8 cellular contexts compared by ENCODE assay signal in genomic region chr1:45303582-45304310, GRCh38. TPM values are rescaled to one million over a fixed set of nuclear protein-coding genes. Genes with fewer than 3 reads are reported as not detected.
DNase-seq lines count a peak whose midpoint lies in the region; ATAC-seq, FAIRE-seq and TF ChIP-seq lines count a peak whose summit lies in the region.

No MANE protein-coding gene starts in this region.

- peak overlapping the region; percentile 90 for H3K4me3 Mint-ChIP-seq in activated naive CD8-positive, alpha-beta T cell treated with anti-CD3 and anti-CD28 coated beads, Interleukin-2, amount 10 ng/mL, durations not matched to agents 7 days and 5 days

- peak; percentile 76 for TF ChIP-seq CTCF in GM12865 (IDR thresholded peaks at IDR 0.05; ENCODE audit: insufficient read depth, low read depth, low read length, missing control alignments)
- peak; percentile 25 to 52 (median 44) for TF ChIP-seq CTCF in pancreas (IDR thresholded peaks at IDR 0.05)
- peak; percentile 49 to 62 for TF ChIP-seq CTCF in tibial artery (IDR thresholded peaks at IDR 0.05)

- H3K4me3 ChIP-seq in GM12865 (ENCODE audit: low read depth, low read length) (peak overlapping the region; percentile 80), pancreas (peak overlapping the region; percentile 45 to 72 (median 69)), tibial artery (peak overlapping the region; percentile 63 to 65)

- DNase-seq in GM12865 (ENCODE audit: low read depth) (peak; percentile 99), NCI-H1105 (lab: John Stamatoyannopoulos, UW) (peak; percentile 98), SKM-1 (lab: John Stamatoyannopoulos, UW; ENCODE audit: unreplicated experiment) (peak; percentile 97), Right ventricle myocardium superior (peak; percentile 99), pancreas (peak; percentile 97 to 99 (median 99)), tibial artery (peak; percentile 98 to 99)
- peak; percentile 96 for DNase-seq in activated naive CD8-positive, alpha-beta T cell treated with anti-CD3 and anti-CD28 coated beads, Interleukin-2, amount 10 ng/mL, durations not matched to agents 7 days and 5 days

- 0 to 1% methylated on average over 46 to 63 of the region's 63 CpGs for WGBS in pancreas, 2 donors

- intact Hi-C loops in Right ventricle myocardium superior (cut with DNase I) (no loop called here), pancreas (cut with DNase I) (loop anchor here in 2 of 3 donors (5.0 to 10.0 kb wide), 2 partner anchors 291 to 509 kb away; partner anchors contain the start of genes HECTD3 (in 1 of the 2) and UROD (in 1 of the 2)), tibial artery (cut with DNase I; ENCODE audit: low total_unique reads) (loop anchor here (10.0 kb wide), 1 partner anchor 519 kb away; the partner anchor contains the start of gene BEST4)

- no peaks in the 10 kb centered on the region for H3K36me3 Mint-ChIP-seq in activated naive CD8-positive, alpha-beta T cell treated with anti-CD3 and anti-CD28 coated beads, Interleukin-2, amount 10 ng/mL, durations not matched to agents 7 days and 5 days

- H3K27me3 Mint-ChIP-seq in activated naive CD8-positive, alpha-beta T cell treated with anti-CD3 and anti-CD28 coated beads, Interleukin-2, amount 10 ng/mL, durations not matched to agents 7 days and 5 days = no peaks in the 10 kb centered on the region

- H3K9me3 Mint-ChIP-seq in activated naive CD8-positive, alpha-beta T cell treated with anti-CD3 and anti-CD28 coated beads, Interleukin-2, amount 10 ng/mL, durations not matched to agents 7 days and 5 days = no peaks in the 10 kb centered on the region

- H3K27ac Mint-ChIP-seq in activated naive CD8-positive, alpha-beta T cell treated with anti-CD3 and anti-CD28 coated beads, Interleukin-2, amount 10 ng/mL, durations not matched to agents 7 days and 5 days = peak overlapping the region; percentile 96

- ATAC-seq in HG02623 (IDR thresholded peaks at IDR 0.05; ENCODE audit: unreplicated experiment) = peak; percentile 74
- ATAC-seq in activated naive CD8-positive, alpha-beta T cell treated with anti-CD3 and anti-CD28 coated beads, Interleukin-2, amount 10 ng/mL, durations not matched to agents 7 days and 5 days (ENCODE audit: low read depth) = peak; percentile 86
- peak; percentile 97 for ATAC-seq in Right ventricle myocardium superior (ENCODE audit: poor library complexity)
- ATAC-seq in pancreas = peak; percentile 92 to 95 (median 94)

- H3K27me3 ChIP-seq in pancreas (no peaks in the 10 kb centered on the region), tibial artery (no peaks in the 10 kb centered on the region)

- no peaks in the 10 kb centered on the region for H3K36me3 ChIP-seq in pancreas
- H3K36me3 ChIP-seq in tibial artery = no peaks in the 10 kb centered on the region

- peaks cover 4 to 5% (median 4%) of the 10 kb centered on the region in 3 donors for H3K4me1 ChIP-seq in pancreas
- H3K4me1 ChIP-seq in tibial artery = peaks cover 0 to 13% (median 8%) of the 10 kb centered on the region in 4 donors

- FAIRE-seq in pancreas (lab: Jason Lieb, UNC) = no peak

- peak overlapping the region; percentile 74 to 92 (median 90) for H3K27ac ChIP-seq in pancreas
- H3K27ac ChIP-seq in tibial artery = peak overlapping the region; percentile 84 to 92

- H3K9me3 ChIP-seq in pancreas (no peaks in the 10 kb centered on the region), tibial artery (no peaks in the 10 kb centered on the region)

- POLR2A ChIA-PET in activated naive CD8-positive, alpha-beta T cell treated with anti-CD3 and anti-CD28 coated beads, Interleukin-2, amount 10 ng/mL, durations not matched to agents 7 days and 5 days (lab: Charles Lee) = interaction anchor here (0.6 to 5.5 kb wide), 28 partner anchors 17 to 590 kb away, joined by 3 to 84 read pairs (median 4); partner anchors contain the start of genes CCDC163, EIF2B3, HECTD3 and HPDL

- peaks cover 28% of the 10 kb centered on the region for H3K4me1 Mint-ChIP-seq in activated naive CD8-positive, alpha-beta T cell treated with anti-CD3 and anti-CD28 coated beads, Interleukin-2, amount 10 ng/mL, durations not matched to agents 7 days and 5 days

RNA-seq across cellular contexts. Expression of gene HPDL, which starts 22.9 kb away (rescaled TPM):
- total RNA-seq in activated naive CD8-positive, alpha-beta T cell treated with anti-CD3 and anti-CD28 coated beads, Interleukin-2, amount 10 ng/mL, durations not matched to agents 7 days and 5 days = 10 to 100 TPM in 1 of 2 experiments, 1 to 10 TPM in 1; 8.4 to 10.3 TPM
- not detected for total RNA-seq in Right ventricle myocardium superior
- under 1 TPM in 5 of 6 donors, not detected in 1; 0.14 to 0.85 (median 0.31) TPM for total RNA-seq in pancreas
- polyA plus RNA-seq in pancreas = under 1 TPM; 0.23 TPM

RNA-seq across cellular contexts. Expression of gene TOE1, which starts 36.2 kb away (rescaled TPM):
- total RNA-seq in activated naive CD8-positive, alpha-beta T cell treated with anti-CD3 and anti-CD28 coated beads, Interleukin-2, amount 10 ng/mL, durations not matched to agents 7 days and 5 days = 10 to 100 TPM; 20.4 to 22.2 TPM
- total RNA-seq in Right ventricle myocardium superior (2.9 TPM), pancreas (1 to 10 TPM; 2.4 to 4.4 (median 3.4) TPM)
- 1 to 10 TPM; 4.8 to 8.2 TPM for polyA plus RNA-seq in pancreas

RNA-seq across cellular contexts. Expression of gene MUTYH, which starts 36.5 kb away (rescaled TPM):
- total RNA-seq in activated naive CD8-positive, alpha-beta T cell treated with anti-CD3 and anti-CD28 coated beads, Interleukin-2, amount 10 ng/mL, durations not matched to agents 7 days and 5 days = 10 to 100 TPM; 59.9 to 68.8 TPM
- total RNA-seq in Right ventricle myocardium superior = 6.1 TPM
- 10 to 100 TPM in 5 of 6 donors, 1 to 10 TPM in 1; 9.5 to 13.9 (median 11.7) TPM for total RNA-seq in pancreas
- 10 to 100 TPM; 31.6 to 44.2 TPM for polyA plus RNA-seq in pancreas

Comparison
In these comparisons a context has a peak if more than half of its experiments do, and no peak if none do; other contexts are left out.
1. Peak in every context shown above with its lines: DNase-seq, ATAC-seq, H3K4me3 ChIP-seq and H3K27ac ChIP-seq.